Comparison of ENCODE assay signal across 8 cellular contexts in the genomic region with DNA sequence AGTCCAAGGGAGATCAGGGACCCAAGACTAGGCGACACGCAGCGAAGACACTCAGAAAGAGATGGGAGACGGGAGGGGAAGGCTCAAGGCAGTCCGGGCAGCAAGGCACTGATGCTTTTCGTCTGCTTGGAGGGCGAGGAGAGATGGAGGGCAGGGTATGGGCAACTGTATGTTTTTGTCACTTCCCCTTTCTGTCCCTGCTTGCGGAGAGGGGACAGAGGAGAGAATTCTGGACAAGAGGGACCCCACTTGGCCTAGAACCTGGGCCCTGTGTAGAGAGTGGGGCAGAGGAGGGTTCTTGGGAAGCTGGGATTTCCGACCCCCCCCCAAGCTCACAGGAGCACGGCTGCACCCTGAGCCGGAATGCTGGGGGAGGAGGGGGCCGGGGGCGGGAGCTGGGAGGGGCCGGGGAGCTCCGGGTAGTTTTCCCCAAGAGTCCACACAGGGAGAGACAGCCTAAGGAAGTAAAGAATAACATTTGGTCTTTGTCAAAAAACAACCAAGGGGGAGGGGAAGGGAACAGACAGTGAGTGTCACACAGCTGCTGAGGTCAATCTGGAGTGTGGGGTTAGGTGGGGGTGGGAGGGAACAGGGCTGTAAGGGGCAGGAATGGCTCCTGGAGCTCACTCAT. TPM values are rescaled to one million over a fixed set of nuclear protein-coding genes. Genes with fewer than 3 reads are reported as not detected.
DNase-seq lines count a peak whose midpoint lies in the region; ATAC-seq and TF ChIP-seq lines count a peak whose summit lies in the region.

No MANE protein-coding gene starts in this region.

- TF ChIP-seq CTCF in testis (IDR thresholded peaks at IDR 0.05), result no peak

- H3K4me3 ChIP-seq in iPS-20b (ENCODE audit: low read length) (peak overlapping the region; percentile 88), testis (peak overlapping the region; percentile 95 to 98)

- CTCF ChIA-PET in activated CD8-positive, alpha-beta T cell treated with anti-CD3 and anti-CD28 coated beads, Interleukin-2, amount 10 ng/mL, durations not matched to agents 7 days and 5 days (lab: Charles Lee), result interaction anchor here (0.6 to 7.9 kb wide), 14 partner anchors 15 to 244 kb away, joined by 3 to 57 read pairs (median 4); partner anchors contain the start of gene POP7

- H3K27ac ChIP-seq in iPS-20b (ENCODE audit: low read length) (no peak overlapping the region), testis (peak overlapping the region; percentile 96 to 99)

- H3K36me3 ChIP-seq in iPS-20b (ENCODE audit: insufficient read depth, low read depth, low read length) (peaks cover 33% of the 10 kb centered on the region), testis (ENCODE audit: low read depth, missing control alignments) (no peaks in the 10 kb centered on the region)

- H3K27ac Mint-ChIP-seq in activated T-cell treated with anti-CD3 and anti-CD28 coated beads, Interleukin-2, amount 50 U/mL, for 24 hours, result peak overlapping the region; percentile 97
- peak overlapping the region; percentile 98 for H3K27ac Mint-ChIP-seq in activated CD8-positive, alpha-beta T cell treated with anti-CD3 and anti-CD28 coated beads, Interleukin-2, amount 10 ng/mL, durations not matched to agents 7 days and 5 days

- no peaks in the 10 kb centered on the region for H3K27me3 Mint-ChIP-seq in activated T-cell treated with anti-CD3 and anti-CD28 coated beads, Interleukin-2, amount 50 U/mL, for 24 hours
- peaks cover 2% of the 10 kb centered on the region for H3K27me3 Mint-ChIP-seq in activated CD8-positive, alpha-beta T cell treated with anti-CD3 and anti-CD28 coated beads, Interleukin-2, amount 10 ng/mL, durations not matched to agents 7 days and 5 days (ENCODE audit: low read depth)

- no peak for ATAC-seq in activated CD8-positive, alpha-beta T cell treated with anti-CD3 and anti-CD28 coated beads, Interleukin-2, amount 10 ng/mL, durations not matched to agents 7 days and 5 days
- no peak for ATAC-seq in GM18861 (IDR thresholded peaks at IDR 0.05; ENCODE audit: unreplicated experiment)

- TF ChIP-seq POLR2A in testis (IDR thresholded peaks at IDR 0.05), result no peak

- H3K9me3 ChIP-seq in iPS-20b (ENCODE audit: insufficient read depth, low read depth, low read length) (no peaks in the 10 kb centered on the region), testis (no peaks in the 10 kb centered on the region)

- no peaks in the 10 kb centered on the region for H3K9me3 Mint-ChIP-seq in activated T-cell treated with anti-CD3 and anti-CD28 coated beads, Interleukin-2, amount 50 U/mL, for 24 hours
- H3K9me3 Mint-ChIP-seq in activated CD8-positive, alpha-beta T cell treated with anti-CD3 and anti-CD28 coated beads, Interleukin-2, amount 10 ng/mL, durations not matched to agents 7 days and 5 days (ENCODE audit: insufficient read depth), result no peaks in the 10 kb centered on the region

- H3K4me1 Mint-ChIP-seq in activated T-cell treated with anti-CD3 and anti-CD28 coated beads, Interleukin-2, amount 50 U/mL, for 24 hours (ENCODE audit: low read depth), result peaks cover 44% of the 10 kb centered on the region
- H3K4me1 Mint-ChIP-seq in activated CD8-positive, alpha-beta T cell treated with anti-CD3 and anti-CD28 coated beads, Interleukin-2, amount 10 ng/mL, durations not matched to agents 7 days and 5 days (ENCODE audit: low read depth), result peaks cover 26% of the 10 kb centered on the region

- peak overlapping the region; percentile 88; the same call in 1 of the 2 replicates for H3K9ac ChIP-seq in iPS-20b (ENCODE audit: low read depth, low read length)

- peaks cover 11% of the 10 kb centered on the region for H3K36me3 Mint-ChIP-seq in activated T-cell treated with anti-CD3 and anti-CD28 coated beads, Interleukin-2, amount 50 U/mL, for 24 hours (ENCODE audit: low read depth)
- peaks cover 19% of the 10 kb centered on the region for H3K36me3 Mint-ChIP-seq in activated CD8-positive, alpha-beta T cell treated with anti-CD3 and anti-CD28 coated beads, Interleukin-2, amount 10 ng/mL, durations not matched to agents 7 days and 5 days (ENCODE audit: low read depth)

- H3K4me3 Mint-ChIP-seq in activated T-cell treated with anti-CD3 and anti-CD28 coated beads, Interleukin-2, amount 50 U/mL, for 24 hours, result peak overlapping the region; percentile 91
- H3K4me3 Mint-ChIP-seq in activated CD8-positive, alpha-beta T cell treated with anti-CD3 and anti-CD28 coated beads, Interleukin-2, amount 10 ng/mL, durations not matched to agents 7 days and 5 days, result peak overlapping the region; percentile 93

- H3K27me3 ChIP-seq in iPS-20b (ENCODE audit: insufficient read depth, low read length) (no peaks in the 10 kb centered on the region; the same call in 1 of the 2 replicates), testis (no peaks in the 10 kb centered on the region)

- WGBS in testis, 2 donors, result 43 to 46% methylated on average over 15 of the region's 15 CpGs

- intact Hi-C loops in testis (cut with DNase I; ENCODE audit: low total_unique reads), result no loop called here
- intact Hi-C loops in head of caudate nucleus (cut with DNase I), result no loop called here

- peaks cover 11% of the 10 kb centered on the region; the same call in 1 of the 2 replicates for H3K4me1 ChIP-seq in iPS-20b (ENCODE audit: insufficient read depth, low read length)
- peaks cover 31% of the 10 kb centered on the region for H3K4me1 ChIP-seq in testis

- DNase-seq in activated T-cell treated with anti-CD3 and anti-CD28 coated beads, Interleukin-2, amount 50 U/mL, for 24 hours, result no peak
- DNase-seq in activated T-cell treated with anti-CD3 and anti-CD28 coated beads for 4 hours (no peak), testis (no peak), HUDEP-2 (lab: John Stamatoyannopoulos, UW; ENCODE audit: unreplicated experiment in 76 of 76) (no peak), head of caudate nucleus (no peak)
- DNase-seq in activated CD8-positive, alpha-beta T cell treated with anti-CD3 and anti-CD28 coated beads, Interleukin-2, amount 10 ng/mL, durations not matched to agents 7 days and 5 days, result no peak

- POLR2A ChIA-PET in activated CD8-positive, alpha-beta T cell treated with anti-CD3 and anti-CD28 coated beads, Interleukin-2, amount 10 ng/mL, durations not matched to agents 7 days and 5 days (lab: Charles Lee), result interaction anchor here (0.6 to 3.6 kb wide), 14 partner anchors 13 to 303 kb away, joined by 3 to 18 read pairs (median 5); partner anchors contain the start of genes GNB2, MEPCE, MOSPD3 and PCOLCE

RNA-seq across cellular contexts. Expression of gene LRCH4, which starts 1.8 kb away (rescaled TPM):
- 100 to 1,000 TPM; 191 to 193 TPM for total RNA-seq in activated CD8-positive, alpha-beta T cell treated with anti-CD3 and anti-CD28 coated beads, Interleukin-2, amount 10 ng/mL, durations not matched to agents 7 days and 5 days
- total RNA-seq in testis, result 100 to 1,000 TPM; 314 to 378 TPM
- 159 TPM for polyA plus RNA-seq in testis (ENCODE audit: insufficient read depth, low read depth, low replicate concordance)

RNA-seq across cellular contexts. Expression of gene FBXO24, which starts 2.0 kb away (rescaled TPM):
- under 1 TPM; 0.37 to 0.45 TPM for total RNA-seq in activated CD8-positive, alpha-beta T cell treated with anti-CD3 and anti-CD28 coated beads, Interleukin-2, amount 10 ng/mL, durations not matched to agents 7 days and 5 days
- total RNA-seq in testis, result 10 to 100 TPM; 37.5 to 74.5 TPM
- 112 TPM for polyA plus RNA-seq in testis (ENCODE audit: insufficient read depth, low read depth, low replicate concordance)

RNA-seq across cellular contexts. Expression of gene SAP25, which starts 10.5 kb away (rescaled TPM):
- 10 to 100 TPM; 29.8 to 30.0 TPM for total RNA-seq in activated CD8-positive, alpha-beta T cell treated with anti-CD3 and anti-CD28 coated beads, Interleukin-2, amount 10 ng/mL, durations not matched to agents 7 days and 5 days
- total RNA-seq in testis, result 10 to 100 TPM; 28.4 to 29.9 TPM
- 30.3 TPM for polyA plus RNA-seq in testis (ENCODE audit: insufficient read depth, low read depth, low replicate concordance)

RNA-seq across cellular contexts. Expression of gene PCOLCE, which starts 18.0 kb away (rescaled TPM):
- 10 to 100 TPM; 17.0 to 17.6 TPM for total RNA-seq in activated CD8-positive, alpha-beta T cell treated with anti-CD3 and anti-CD28 coated beads, Interleukin-2, amount 10 ng/mL, durations not matched to agents 7 days and 5 days
- 10 to 100 TPM; 26.0 to 30.2 TPM for total RNA-seq in testis
- 104 TPM for polyA plus RNA-seq in testis (ENCODE audit: insufficient read depth, low read depth, low replicate concordance)

RNA-seq across cellular contexts. Expression of gene MOSPD3, which starts 28.2 kb away (rescaled TPM):
- 10 to 100 TPM; 42.1 to 43.5 TPM for total RNA-seq in activated CD8-positive, alpha-beta T cell treated with anti-CD3 and anti-CD28 coated beads, Interleukin-2, amount 10 ng/mL, durations not matched to agents 7 days and 5 days
- 10 to 100 TPM; 40.6 to 78.9 TPM for total RNA-seq in testis
- 62.8 TPM for polyA plus RNA-seq in testis (ENCODE audit: insufficient read depth, low read depth, low replicate concordance)

Comparison
In these comparisons a context has a peak if more than half of its experiments do, and no peak if none do; other contexts are left out.
1. RNA of gene FBXO24, which starts 2.0 kb away (total RNA-seq): 37.5 to 74.5 TPM in testis; 0.37 to 0.45 TPM in activated CD8-positive, alpha-beta T cell treated with anti-CD3 and anti-CD28 coated beads, Interleukin-2, amount 10 ng/mL, durations not matched to agents 7 days and 5 days; every median in the first group is over 10 times any median in the second.